Comparison of ENCODE assay signal across 9 cellular contexts in the genomic region with DNA sequence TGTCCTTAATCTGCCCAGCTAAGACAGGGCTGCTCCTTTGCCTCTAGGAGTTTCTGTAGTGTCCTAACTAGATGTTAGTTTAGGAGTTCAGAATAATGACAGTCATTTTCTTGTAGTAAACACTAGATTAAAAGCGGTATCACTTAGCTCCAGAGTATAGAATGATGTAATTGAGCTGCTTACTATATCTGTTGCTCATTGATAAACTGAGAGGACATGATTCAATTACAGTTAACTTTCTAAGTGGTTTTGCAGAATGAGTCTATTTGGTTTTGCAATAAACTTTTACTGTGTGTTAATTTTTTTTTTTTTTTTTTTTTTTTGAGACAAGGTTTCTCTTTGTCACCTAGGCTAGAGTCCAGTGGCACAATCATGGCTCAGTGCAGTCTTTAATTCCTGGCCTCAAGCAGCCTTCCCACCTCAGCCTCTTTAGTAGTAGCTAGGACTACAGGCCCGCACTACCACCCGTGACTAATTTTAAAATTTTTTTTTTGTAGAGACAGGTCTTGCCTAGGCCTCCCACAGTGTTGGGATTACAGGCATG. TPM values are rescaled to one million over a fixed set of nuclear protein-coding genes. Genes with fewer than 3 reads are reported as not detected.
DNase-seq lines count a peak whose midpoint lies in the region; ATAC-seq and TF ChIP-seq lines count a peak whose summit lies in the region.
"Had no signal": no experiment of that assay in that cellular context is flagged by ENCODE, and none has a peak within 500 bp of the region (broad histone marks: within the 10 kb centered on the region; RNA-seq: fewer than 3 reads in every experiment).

No MANE protein-coding gene starts in this region.

- H3K27me3 Mint-ChIP-seq in CD14-positive monocyte (ENCODE audit: low read depth in 3 of 3) (no peaks in the 10 kb centered on the region), IgD-negative memory B cell (no peaks in the 10 kb centered on the region), mesothelial cell of epicardium (ENCODE audit: low read depth) (no peaks in the 10 kb centered on the region)

- peaks cover 13 to 17% of the 10 kb centered on the region in 2 donors for H3K36me3 Mint-ChIP-seq in CD14-positive monocyte
- H3K36me3 Mint-ChIP-seq in IgD-negative memory B cell: no peaks in the 10 kb centered on the region
- peaks cover 19 to 38% of the 10 kb centered on the region in 2 donors for H3K36me3 Mint-ChIP-seq in activated naive CD4-positive, alpha-beta T cell treated with anti-CD3 and anti-CD28 coated beads, Interleukin-2, amount 50 U/mL, for 72 hours
- peaks cover 15% of the 10 kb centered on the region for H3K36me3 Mint-ChIP-seq in mesothelial cell of epicardium

- peak overlapping the region in 5 of 7 donors; percentile 41 to 86 (median 60) for H3K27ac Mint-ChIP-seq in CD14-positive monocyte
- peak overlapping the region in 2 of 3 donors; percentile 30 to 63 for H3K27ac Mint-ChIP-seq in IgD-negative memory B cell
- H3K27ac Mint-ChIP-seq in activated naive CD4-positive, alpha-beta T cell treated with anti-CD3 and anti-CD28 coated beads, Interleukin-2, amount 50 U/mL, for 72 hours: peak overlapping the region; percentile 92 to 97
- peak overlapping the region; percentile 73 for H3K27ac Mint-ChIP-seq in mesothelial cell of epicardium

- ATAC-seq in activated naive CD4-positive, alpha-beta T cell treated with anti-CD3 and anti-CD28 coated beads, Interleukin-2, amount 50 U/mL, for 72 hours: peak; percentile 30 to 77
- ATAC-seq in HG03521 (IDR thresholded peaks at IDR 0.05; ENCODE audit: unreplicated experiment) (no peak), HG02981 (IDR thresholded peaks at IDR 0.05; ENCODE audit: unreplicated experiment) (no peak)

- H3K9me3 Mint-ChIP-seq in CD14-positive monocyte (peaks cover 0 to 4% (median 0%) of the 10 kb centered on the region in 7 donors), IgD-negative memory B cell (peaks cover 0 to 2% (median 0%) of the 10 kb centered on the region in 3 donors), mesothelial cell of epicardium (peaks cover 4% of the 10 kb centered on the region)
- no peaks in the 10 kb centered on the region for H3K9me3 Mint-ChIP-seq in activated naive CD4-positive, alpha-beta T cell treated with anti-CD3 and anti-CD28 coated beads, Interleukin-2, amount 50 U/mL, for 72 hours

- TF ChIP-seq CTCF in CD14-positive monocyte (IDR thresholded peaks at IDR 0.05) (no peak), mesothelial cell of epicardium (IDR thresholded peaks at IDR 0.05; ENCODE audit: unreplicated experiment) (no peak)

- H3K4me1 Mint-ChIP-seq in CD14-positive monocyte (peaks cover 48% of the 10 kb centered on the region), IgD-negative memory B cell (peaks cover 18 to 42% (median 34%) of the 10 kb centered on the region in 3 donors), mesothelial cell of epicardium (peaks cover 29% of the 10 kb centered on the region)

- intact Hi-C loops in CD14-positive monocyte (cut with micrococcal nuclease): loop anchor here (5.0 to 10.0 kb wide), 6 partner anchors 149 to 1019 kb away; partner anchors contain the start of genes BPGM (in 1 of the 2), CNOT4 (in 1 of the 2) and MTPN (in 1 of the 2)

- H3K4me3 Mint-ChIP-seq in CD14-positive monocyte (peak overlapping the region in 1 of 2 donors; percentile 34), IgD-negative memory B cell (peak overlapping the region; percentile 52 to 96 (median 76)), mesothelial cell of epicardium (peak overlapping the region; percentile 87)

- DNase-seq in CD14-positive monocyte (ENCODE audit: low spot score): no peak
- DNase-seq in activated naive CD4-positive, alpha-beta T cell treated with anti-CD3 and anti-CD28 coated beads, Interleukin-2, amount 50 U/mL, for 72 hours (ENCODE audit: low spot score in 2 of 2): no peak
- no peak for DNase-seq in mesothelial cell of epicardium (ENCODE audit: low spot score in 2 of 2, unreplicated experiment in 2 of 2)
- DNase-seq in iPS-NIHi7 (ENCODE audit: extremely low spot score): no peak
- no peak for DNase-seq in NCI-H146 treated with DMSO at 0.1 percent for 48 hours (lab: John Stamatoyannopoulos, UW; ENCODE audit: unreplicated experiment)
- DNase-seq: NCI-H2081 treated with DMSO at 0.1 percent for 48 hours had no signal

RNA-seq across cellular contexts. Expression of gene STMP1, which starts 1.8 kb away (rescaled TPM):
- polyA plus RNA-seq in CD14-positive monocyte: 100 to 1,000 TPM in 1 of 2 donors, 10 to 100 TPM in 1; 88.8 to 108 TPM
- polyA plus RNA-seq in IgD-negative memory B cell: 43.7 TPM
- total RNA-seq in activated naive CD4-positive, alpha-beta T cell treated with anti-CD3 and anti-CD28 coated beads, Interleukin-2, amount 50 U/mL, for 72 hours: 10 to 100 TPM; 16.6 to 17.0 TPM
- 46.3 to 48.6 TPM (median 47.7 TPM) in 3 replicates for total RNA-seq in mesothelial cell of epicardium

Comparison
In these comparisons a context has a peak if more than half of its experiments do, and no peak if none do; other contexts are left out.
1. ATAC-seq: peak in activated naive CD4-positive, alpha-beta T cell treated with anti-CD3 and anti-CD28 coated beads, Interleukin-2, amount 50 U/mL, for 72 hours (2 of 2); none in HG03521 (single experiment) and HG02981 (single experiment).
2. Peak in every context shown above with its lines, with median percentiles within 50 percentile points of each other: H3K27ac Mint-ChIP-seq.